17 cellular contexts compared by ENCODE assay signal in the genomic region with DNA sequence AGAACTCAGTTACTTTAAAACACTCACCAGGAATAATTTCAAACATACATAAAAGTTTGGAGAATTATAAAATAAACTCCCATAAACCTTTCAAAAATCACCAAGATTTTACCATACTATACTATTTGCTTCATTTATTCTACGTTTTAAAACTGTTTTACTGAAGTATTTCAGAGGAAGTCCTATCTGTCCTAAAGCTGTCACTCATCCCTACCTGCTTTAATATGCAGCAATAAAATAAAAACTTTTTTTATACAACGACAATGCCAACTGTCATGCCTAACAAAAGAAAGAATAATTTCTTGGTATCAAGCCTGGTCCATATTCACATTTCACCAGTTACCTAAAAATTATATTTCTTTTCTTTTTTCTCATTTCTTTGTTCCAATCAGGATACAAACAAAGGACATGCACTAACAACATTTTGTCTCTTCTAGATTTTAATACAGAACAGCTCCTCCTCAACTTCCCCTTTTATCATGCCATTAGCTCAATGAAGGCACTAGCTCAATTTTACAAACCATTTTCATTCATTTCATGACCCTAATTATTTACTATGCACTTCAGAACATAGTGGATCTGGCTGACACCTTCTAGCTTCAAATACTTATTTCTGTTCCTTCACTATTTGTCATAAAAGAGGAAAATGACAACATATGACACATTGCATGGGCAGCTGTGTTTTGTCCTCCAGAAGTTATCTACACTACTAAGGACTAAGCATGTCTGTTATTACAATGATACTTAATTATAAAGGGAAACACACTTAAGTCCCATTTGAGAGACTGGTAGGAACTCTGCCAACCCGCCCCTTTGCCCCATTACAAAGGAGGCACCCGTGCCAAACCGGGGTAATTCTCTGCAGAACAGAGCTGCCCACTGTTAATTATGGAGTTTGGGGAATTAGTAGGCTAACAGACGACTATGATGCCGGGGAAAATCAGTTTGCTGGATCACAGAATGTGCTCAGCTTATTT.
A peak's percentile ranks its signal among the peaks of the same experiment; 100 is the strongest.
DNase-seq lines count a peak whose midpoint lies in the region; ATAC-seq and TF ChIP-seq lines count a peak whose summit lies in the region.
"Had no signal": no experiment of that assay in that cellular context is flagged by ENCODE, and none has a peak within 500 bp of the region (broad histone marks: within the 10 kb centered on the region; RNA-seq: fewer than 3 reads in every experiment).

No MANE protein-coding gene starts in this region.

- in situ Hi-C loops in GM23248 (cut with MboI) = no loop called here

- H3F3A ChIP-seq in GM23248 (ENCODE audit: insufficient read depth) = peaks cover 23% of the 10 kb centered on the region

- TF ChIP-seq EP300 in upper lobe of left lung (IDR thresholded peaks at IDR 0.05) = no peak

- H3K4me3 Mint-ChIP-seq in activated naive CD8-positive, alpha-beta T cell treated with anti-CD3 and anti-CD28 coated beads for 36 hours = no peak overlapping the region
- H3K4me3 Mint-ChIP-seq: activated naive CD8-positive, alpha-beta T cell; stimulated activated naive B cell treated with anti-CD40 and anti-IgM and Interleukin-4, amounts not matched to agents 10 μg/mL and 1 μg/mL and 100 μg/mL, for 72 hours; WTC11 had no signal

- TF ChIP-seq POLR2A in upper lobe of left lung (IDR thresholded peaks at IDR 0.05) = no peak

- H3K27ac Mint-ChIP-seq in activated naive CD8-positive, alpha-beta T cell treated with anti-CD3 and anti-CD28 coated beads for 36 hours = no peak overlapping the region
- H3K27ac Mint-ChIP-seq: activated naive CD8-positive, alpha-beta T cell; stimulated activated naive B cell treated with anti-CD40 and anti-IgM and Interleukin-4, amounts not matched to agents 10 μg/mL and 1 μg/mL and 100 μg/mL, for 72 hours; WTC11 had no signal

- H3K4me3 ChIP-seq in SK-N-MC (0 out of 2 replicates have a peak overlapping the region, but pooled peaks have one; percentile 9), GM23248 (no peak overlapping the region), upper lobe of left lung (no peak overlapping the region)
- H3K4me3 ChIP-seq: BLaER1, coronary artery, psoas muscle had no signal

- no peak for TF ChIP-seq CTCF in upper lobe of left lung (IDR thresholded peaks at IDR 0.05)

- H3K4me1 Mint-ChIP-seq in activated naive CD8-positive, alpha-beta T cell treated with anti-CD3 and anti-CD28 coated beads for 36 hours = peaks cover 32% of the 10 kb centered on the region

- ATAC-seq in upper lobe of left lung (ENCODE audit: low FRiP score in 2 of 2) = no peak
- ATAC-seq: stimulated activated naive B cell treated with anti-CD40 and anti-IgM and Interleukin-4, amounts not matched to agents 10 μg/mL and 1 μg/mL and 100 μg/mL, for 72 hours had no signal

- peaks cover 8% of the 10 kb centered on the region; the same call in 1 of the 2 replicates for H3K79me2 ChIP-seq in GM23248 (ENCODE audit: insufficient read depth)

- H3K27me3 ChIP-seq in GM23248 (replicated peaks; ENCODE audit: insufficient read depth) = no peaks in the 10 kb centered on the region
- H3K27me3 ChIP-seq in upper lobe of left lung = no peaks in the 10 kb centered on the region
- H3K27me3 ChIP-seq: BLaER1 had no signal

- H3K9me2 ChIP-seq in GM23248 (ENCODE audit: insufficient read depth) = no peaks in the 10 kb centered on the region

- H3K4me1 ChIP-seq in GM23248 (ENCODE audit: insufficient read depth) = peaks cover 12% of the 10 kb centered on the region
- H3K4me1 ChIP-seq in upper lobe of left lung = peaks cover 10 to 29% (median 12%) of the 10 kb centered on the region in 4 donors
- H3K4me1 ChIP-seq: BLaER1, psoas muscle had no signal

- H3K9me3 Mint-ChIP-seq in activated naive CD8-positive, alpha-beta T cell treated with anti-CD3 and anti-CD28 coated beads for 36 hours = no peaks in the 10 kb centered on the region
- H3K9me3 Mint-ChIP-seq: stimulated activated naive B cell treated with anti-CD40 and anti-IgM and Interleukin-4, amounts not matched to agents 10 μg/mL and 1 μg/mL and 100 μg/mL, for 72 hours had no signal

- no peaks in the 10 kb centered on the region for H3K27me3 Mint-ChIP-seq in activated naive CD8-positive, alpha-beta T cell treated with anti-CD3 and anti-CD28 coated beads for 36 hours
- H3K27me3 Mint-ChIP-seq: activated naive CD8-positive, alpha-beta T cell had no signal

- no peak overlapping the region for H2AFZ ChIP-seq in GM23248

- H3K9me3 ChIP-seq in SK-N-MC (ENCODE audit: low read depth, low read length) (no peaks in the 10 kb centered on the region), GM23248 (ENCODE audit: low read depth) (no peaks in the 10 kb centered on the region), upper lobe of left lung (no peaks in the 10 kb centered on the region)
- H3K9me3 ChIP-seq: BLaER1, psoas muscle had no signal

- 0 out of 2 replicates have a peak, but pooled peaks cover 6% of the 10 kb centered on the region for H4K20me1 ChIP-seq in GM23248 (ENCODE audit: insufficient read depth)
- H4K20me1 ChIP-seq: BLaER1 had no signal

- 69 to 73% methylated on average over 7 of the region's 7 CpGs for WGBS in GM23248 (ENCODE audit: low coverage in 1 of 2, low lambda C conversion rate in 2 of 2, missing lambda C conversion rate in 2 of 2), 2 experiments
- 45 to 51% methylated on average over 7 of the region's 7 CpGs for WGBS in upper lobe of left lung, 2 donors

- H3K4me2 ChIP-seq in GM23248 (ENCODE audit: unreplicated experiment) = no peak overlapping the region
- H3K4me2 ChIP-seq: BLaER1 had no signal

- H3K27ac ChIP-seq in SK-N-MC (peak overlapping the region; percentile 79), GM23248 (no peak overlapping the region), upper lobe of left lung (peak overlapping the region in 1 of 4 donors; percentile 49)
- H3K27ac ChIP-seq: BLaER1, coronary artery, psoas muscle had no signal

- peaks cover 20% of the 10 kb centered on the region for H3K36me3 Mint-ChIP-seq in activated naive CD8-positive, alpha-beta T cell treated with anti-CD3 and anti-CD28 coated beads for 36 hours
- H3K36me3 Mint-ChIP-seq: stimulated activated naive B cell treated with anti-CD40 and anti-IgM and Interleukin-4, amounts not matched to agents 10 μg/mL and 1 μg/mL and 100 μg/mL, for 72 hours had no signal

- H3K9ac ChIP-seq in SK-N-MC (ENCODE audit: insufficient read length) (no peak overlapping the region), GM23248 (no peak overlapping the region)
- H3K9ac ChIP-seq: BLaER1 had no signal

- DNase-seq in DMS153 (lab: John Stamatoyannopoulos, UW) = peak; percentile 36
- peak; percentile 98 for DNase-seq in NCI-H1105 treated with DMSO at 0.1 percent for 48 hours (lab: John Stamatoyannopoulos, UW)
- no peak for DNase-seq in SK-N-MC (ENCODE audit: low read depth, low spot score)
- peak; percentile 15 for DNase-seq in left kidney (ENCODE audit: low read depth, low spot score)
- no peak for DNase-seq in activated naive CD8-positive, alpha-beta T cell treated with anti-CD3 and anti-CD28 coated beads for 36 hours
- no peak for DNase-seq in GM23248
- no peak for DNase-seq in activated CD4-positive, alpha-beta T cell treated with anti-CD3 and anti-CD28 coated beads, Interleukin-2, amount 50 U/mL, for 4 hours
- DNase-seq in upper lobe of left lung = no peak
- DNase-seq: activated CD8-positive, alpha-beta memory T cell treated with anti-CD3 and anti-CD28 coated beads, Interleukin-2, amount 50 U/mL, for 48 hours; NCI-H345; stimulated activated CD4-positive, alpha-beta T cell treated with anti-CD3 and anti-CD28 coated beads, Interleukin-4, amount 100 ng/mL, for 1 hour; stimulated activated naive B cell treated with anti-CD40 and anti-IgM and Interleukin-4, amounts not matched to agents 10 μg/mL and 1 μg/mL and 100 μg/mL, for 72 hours had no signal

- H3K36me3 ChIP-seq in SK-N-MC (ENCODE audit: insufficient read depth, low read length) (no peaks in the 10 kb centered on the region), GM23248 (ENCODE audit: low read depth) (no peaks in the 10 kb centered on the region), upper lobe of left lung (peaks cover 0 to 7% (median 2%) of the 10 kb centered on the region in 4 donors)

Comparison
In these comparisons a context has a peak if more than half of its experiments do, and no peak if none do; other contexts are left out.
1. DNase-seq: peak in DMS153 (single experiment), NCI-H1105 treated with DMSO at 0.1 percent for 48 hours (single experiment) and left kidney (single experiment); none in SK-N-MC (single experiment), activated naive CD8-positive, alpha-beta T cell treated with anti-CD3 and anti-CD28 coated beads for 36 hours (single experiment), GM23248 (single experiment), activated CD4-positive, alpha-beta T cell treated with anti-CD3 and anti-CD28 coated beads, Interleukin-2, amount 50 U/mL, for 4 hours (0 of 2) and upper lobe of left lung (0 of 2).